In genomic region chr4:6612961-6613675, GRCh38 we compare ENCODE assay signal across 22 cellular contexts.
"Had no signal": no experiment of that assay in that cellular context is flagged by ENCODE, and none has a peak within 500 bp of the region (broad histone marks: within the 10 kb centered on the region; RNA-seq: fewer than 3 reads in every experiment).

No MANE protein-coding gene starts in this region.

- DNase-seq: activated CD4-positive, alpha-beta T cell treated with anti-CD3 and anti-CD28 coated beads for 48 hours; activated CD4-positive, CD25-positive, alpha-beta regulatory T cell; activated CD8-positive, alpha-beta memory T cell treated with anti-CD3 and anti-CD28 coated beads for 24 hours; activated CD8-positive, alpha-beta memory T cell treated with anti-CD3 and anti-CD28 coated beads, Interleukin-2, amount 50 U/mL, for 48 hours; activated gamma-delta T cell; effector CD8-positive, alpha-beta T cell; left cardiac atrium; nucleus accumbens; stimulated activated CD4-positive, alpha-beta T cell treated with anti-CD3 and anti-CD28 coated beads, Interleukin-4, amount 100 ng/mL, for 4 hours; stimulated activated naive CD4-positive, alpha-beta T cell; substantia nigra; T-cell; T-helper 9 cell had no signal

- ATAC-seq: gastroesophageal sphincter, left cardiac atrium, T-cell had no signal

- H3K4me3 ChIP-seq: esophagus muscularis mucosa, gastroesophageal sphincter, spleen, tibial nerve had no signal

- H3K27ac ChIP-seq: esophagus muscularis mucosa, gastroesophageal sphincter, spleen, tibial nerve had no signal

- H3K4me1 Mint-ChIP-seq: activated naive CD4-positive, alpha-beta T cell treated with anti-CD3 and anti-CD28 coated beads, Interleukin-2, amount 50 U/mL, for 24 hours; nephron had no signal

- H3K9me3 ChIP-seq: esophagus muscularis mucosa, gastroesophageal sphincter, spleen, tibial nerve had no signal

- H3K27ac Mint-ChIP-seq: dendritic cell treated with granulocyte-macrophage colony-stimulating factor and Interleukin-4, amounts not matched to agents 40 ng/mL and 50 ng/mL, for 4 days; nephron had no signal

- H3K27me3 ChIP-seq: esophagus muscularis mucosa, gastroesophageal sphincter, spleen, tibial nerve had no signal

- FAIRE-seq: endothelial cell of umbilical vein, urothelium cell line had no signal

- H3K27me3 Mint-ChIP-seq: activated naive CD4-positive, alpha-beta T cell treated with anti-CD3 and anti-CD28 coated beads, Interleukin-2, amount 50 U/mL, for 24 hours; dendritic cell treated with granulocyte-macrophage colony-stimulating factor and Interleukin-4, amounts not matched to agents 40 ng/mL and 50 ng/mL, for 4 days; T-cell had no signal

- H3K4me1 ChIP-seq: esophagus muscularis mucosa, gastroesophageal sphincter, spleen, tibial nerve had no signal

- H3K4me3 Mint-ChIP-seq: activated naive CD4-positive, alpha-beta T cell treated with anti-CD3 and anti-CD28 coated beads, Interleukin-2, amount 50 U/mL, for 24 hours; dendritic cell treated with granulocyte-macrophage colony-stimulating factor and Interleukin-4, amounts not matched to agents 40 ng/mL and 50 ng/mL, for 4 days; nephron; T-cell had no signal
